In the genomic region with DNA sequence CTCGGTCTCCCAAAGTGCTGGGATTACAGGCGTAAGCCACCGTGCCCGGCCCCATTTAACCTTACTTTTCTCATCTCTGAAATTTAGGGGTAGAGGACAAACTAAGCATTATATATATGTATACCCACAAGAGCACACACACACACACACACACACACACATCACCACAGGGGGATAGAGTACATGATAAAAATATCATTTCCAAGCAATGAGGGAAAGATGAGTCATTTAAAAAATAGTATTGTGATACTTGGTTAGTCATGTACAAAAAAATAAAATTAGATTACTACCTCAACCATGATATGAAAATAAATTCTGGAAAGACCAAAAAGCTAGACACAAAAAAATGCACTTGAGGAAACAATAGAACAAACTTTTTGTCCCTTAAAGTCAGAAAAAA, we compare ENCODE assay signal across 16 cellular contexts.
DNase-seq lines count a peak whose midpoint lies in the region; ATAC-seq, FAIRE-seq and TF ChIP-seq lines count a peak whose summit lies in the region.
"Had no signal": no experiment of that assay in that cellular context is flagged by ENCODE, and none has a peak within 500 bp of the region (broad histone marks: within the 10 kb centered on the region; RNA-seq: fewer than 3 reads in every experiment).

No MANE protein-coding gene starts in this region.

- no peak for ATAC-seq in GM18517 (IDR thresholded peaks at IDR 0.05; ENCODE audit: unreplicated experiment)
- ATAC-seq: GM23338, T-cell had no signal

- FAIRE-seq in H54 (lab: Jason Lieb, UNC): peak; percentile 52
- FAIRE-seq in urothelium cell line (lab: Jason Lieb, UNC): no peak
- FAIRE-seq: GM19239 had no signal

- DNase-seq in H54 (ENCODE audit: insufficient read length, low spot score) (no peak), RKO (ENCODE audit: low spot score) (peak; percentile 3), fibroblast of gingiva (ENCODE audit: low read depth) (peak; percentile 2), non-pigmented ciliary epithelial cell (ENCODE audit: low read depth) (peak; percentile 40), AG20443 (ENCODE audit: low spot score) (no peak), posterior cingulate gyrus (no peak), urothelium cell line (ENCODE audit: low spot score) (no peak)
- DNase-seq: EL, NCI-H1105 treated with DMSO at 0.1 percent for 48 hours, NCI-H187 treated with DMSO at 0.1 percent for 48 hours, NCI-H510A, RPMI8226, T-cell had no signal

- intact Hi-C loops in posterior cingulate gyrus (cut with DNase I): no loop called here

- TF ChIP-seq POLR2A in H54 (IDR thresholded peaks at IDR 0.05; ENCODE audit: low read depth, low read length): no peak

Comparison
In these comparisons a context has a peak if more than half of its experiments do, and no peak if none do; other contexts are left out.
1. DNase-seq: peak in RKO (single experiment), fibroblast of gingiva (single experiment) and non-pigmented ciliary epithelial cell (single experiment); none in H54 (single experiment), AG20443 (single experiment), posterior cingulate gyrus (0 of 10) and urothelium cell line (single experiment).